In genomic region chr7:99041526-99041925, GRCh38 we compare ENCODE assay signal across 2 cellular contexts.
TF ChIP-seq lines count a peak whose summit lies in the region.

No MANE protein-coding gene starts in this region.

TF ChIP-seq in GM12878, 131 proteins besides CTCF, POLR2A, EP300 and RAD21:
- TF ChIP-seq ZNF217 (IDR thresholded peaks at IDR 0.05) = no peak
- no peak for TF ChIP-seq SMAD5 (IDR thresholded peaks at IDR 0.05; ENCODE audit: low read depth)
- TF ChIP-seq PAX5 (IDR thresholded peaks at IDR 0.05; ENCODE audit: borderline replicate concordance, low read depth, low read length) = no peak
- no peak for TF ChIP-seq FOXM1 (IDR thresholded peaks at IDR 0.05; ENCODE audit: low read depth, low read length)
- TF ChIP-seq SIX5 (IDR thresholded peaks at IDR 0.05; ENCODE audit: low read depth, low read length, severe bottlenecking) = no peak
- no peak for TF ChIP-seq ZNF384 (IDR thresholded peaks at IDR 0.05; ENCODE audit: borderline replicate concordance, low read depth, low read length)
- TF ChIP-seq BCLAF1 (IDR thresholded peaks at IDR 0.05) = no peak
- TF ChIP-seq TCF3 (IDR thresholded peaks at IDR 0.05; ENCODE audit: borderline replicate concordance, insufficient read depth, low read depth, low read length) = no peak
- TF ChIP-seq MLLT1 (IDR thresholded peaks at IDR 0.05) = no peak
- TF ChIP-seq, protein P1, sequence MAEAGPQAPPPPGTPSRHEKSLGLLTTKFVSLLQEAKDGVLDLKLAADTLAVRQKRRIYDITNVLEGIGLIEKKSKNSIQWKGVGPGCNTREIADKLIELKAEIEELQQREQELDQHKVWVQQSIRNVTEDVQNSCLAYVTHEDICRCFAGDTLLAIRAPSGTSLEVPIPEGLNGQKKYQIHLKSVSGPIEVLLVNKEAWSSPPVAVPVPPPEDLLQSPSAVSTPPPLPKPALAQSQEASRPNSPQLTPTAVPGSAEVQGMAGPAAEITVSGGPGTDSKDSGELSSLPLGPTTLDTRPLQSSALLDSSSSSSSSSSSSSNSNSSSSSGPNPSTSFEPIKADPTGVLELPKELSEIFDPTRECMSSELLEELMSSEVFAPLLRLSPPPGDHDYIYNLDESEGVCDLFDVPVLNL (IDR thresholded peaks at IDR 0.05; ENCODE audit: low read depth, low read length) = no peak

TF ChIP-seq in HepG2, 621 proteins besides CTCF, POLR2A, EP300 and RAD21:
- TF ChIP-seq ZNF556 (CRISPR knock-in tag; IDR thresholded peaks at IDR 0.05; ENCODE audit: borderline replicate concordance) = no peak
- peak; percentile 75 for TF ChIP-seq ZNF652 (CRISPR knock-in tag; IDR thresholded peaks at IDR 0.05; ENCODE audit: borderline replicate concordance, low read depth)
